Comparison of ENCODE assay signal across 1 cellular context in genomic region chr11:12540913-12541587, GRCh38.
TF ChIP-seq lines count a peak whose summit lies in the region.

No MANE protein-coding gene starts in this region.

TF ChIP-seq in GM23338, 12 proteins besides CTCF, POLR2A, EP300 and RAD21 (continued from another document):
- TF ChIP-seq, protein P1, sequence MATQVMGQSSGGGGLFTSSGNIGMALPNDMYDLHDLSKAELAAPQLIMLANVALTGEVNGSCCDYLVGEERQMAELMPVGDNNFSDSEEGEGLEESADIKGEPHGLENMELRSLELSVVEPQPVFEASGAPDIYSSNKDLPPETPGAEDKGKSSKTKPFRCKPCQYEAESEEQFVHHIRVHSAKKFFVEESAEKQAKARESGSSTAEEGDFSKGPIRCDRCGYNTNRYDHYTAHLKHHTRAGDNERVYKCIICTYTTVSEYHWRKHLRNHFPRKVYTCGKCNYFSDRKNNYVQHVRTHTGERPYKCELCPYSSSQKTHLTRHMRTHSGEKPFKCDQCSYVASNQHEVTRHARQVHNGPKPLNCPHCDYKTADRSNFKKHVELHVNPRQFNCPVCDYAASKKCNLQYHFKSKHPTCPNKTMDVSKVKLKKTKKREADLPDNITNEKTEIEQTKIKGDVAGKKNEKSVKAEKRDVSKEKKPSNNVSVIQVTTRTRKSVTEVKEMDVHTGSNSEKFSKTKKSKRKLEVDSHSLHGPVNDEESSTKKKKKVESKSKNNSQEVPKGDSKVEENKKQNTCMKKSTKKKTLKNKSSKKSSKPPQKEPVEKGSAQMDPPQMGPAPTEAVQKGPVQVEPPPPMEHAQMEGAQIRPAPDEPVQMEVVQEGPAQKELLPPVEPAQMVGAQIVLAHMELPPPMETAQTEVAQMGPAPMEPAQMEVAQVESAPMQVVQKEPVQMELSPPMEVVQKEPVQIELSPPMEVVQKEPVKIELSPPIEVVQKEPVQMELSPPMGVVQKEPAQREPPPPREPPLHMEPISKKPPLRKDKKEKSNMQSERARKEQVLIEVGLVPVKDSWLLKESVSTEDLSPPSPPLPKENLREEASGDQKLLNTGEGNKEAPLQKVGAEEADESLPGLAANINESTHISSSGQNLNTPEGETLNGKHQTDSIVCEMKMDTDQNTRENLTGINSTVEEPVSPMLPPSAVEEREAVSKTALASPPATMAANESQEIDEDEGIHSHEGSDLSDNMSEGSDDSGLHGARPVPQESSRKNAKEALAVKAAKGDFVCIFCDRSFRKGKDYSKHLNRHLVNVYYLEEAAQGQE (IDR thresholded peaks at IDR 0.05; ENCODE audit: unreplicated experiment): no peak
- no peak for TF ChIP-seq CREB1 (CRISPR knock-in tag; IDR thresholded peaks at IDR 0.05; ENCODE audit: low read depth)
- no peak for TF ChIP-seq EZH2 (IDR thresholded peaks at IDR 0.05; ENCODE audit: low read depth, unreplicated experiment)
- no peak for TF ChIP-seq ZNF331 (CRISPR knock-in tag; IDR thresholded peaks at IDR 0.05; ENCODE audit: low read depth)
- TF ChIP-seq STAT1 (IDR thresholded peaks at IDR 0.05; ENCODE audit: unreplicated experiment): no peak
- no peak for TF ChIP-seq POLR2AphosphoS5 (IDR thresholded peaks at IDR 0.05; ENCODE audit: low read depth)
- no peak for TF ChIP-seq ZNF114 (CRISPR knock-in tag; IDR thresholded peaks at IDR 0.05)
- no peak for TF ChIP-seq NANOG (IDR thresholded peaks at IDR 0.05; ENCODE audit: borderline replicate concordance)
